ENCODE assay signal across 8 cellular contexts in the genomic region with DNA sequence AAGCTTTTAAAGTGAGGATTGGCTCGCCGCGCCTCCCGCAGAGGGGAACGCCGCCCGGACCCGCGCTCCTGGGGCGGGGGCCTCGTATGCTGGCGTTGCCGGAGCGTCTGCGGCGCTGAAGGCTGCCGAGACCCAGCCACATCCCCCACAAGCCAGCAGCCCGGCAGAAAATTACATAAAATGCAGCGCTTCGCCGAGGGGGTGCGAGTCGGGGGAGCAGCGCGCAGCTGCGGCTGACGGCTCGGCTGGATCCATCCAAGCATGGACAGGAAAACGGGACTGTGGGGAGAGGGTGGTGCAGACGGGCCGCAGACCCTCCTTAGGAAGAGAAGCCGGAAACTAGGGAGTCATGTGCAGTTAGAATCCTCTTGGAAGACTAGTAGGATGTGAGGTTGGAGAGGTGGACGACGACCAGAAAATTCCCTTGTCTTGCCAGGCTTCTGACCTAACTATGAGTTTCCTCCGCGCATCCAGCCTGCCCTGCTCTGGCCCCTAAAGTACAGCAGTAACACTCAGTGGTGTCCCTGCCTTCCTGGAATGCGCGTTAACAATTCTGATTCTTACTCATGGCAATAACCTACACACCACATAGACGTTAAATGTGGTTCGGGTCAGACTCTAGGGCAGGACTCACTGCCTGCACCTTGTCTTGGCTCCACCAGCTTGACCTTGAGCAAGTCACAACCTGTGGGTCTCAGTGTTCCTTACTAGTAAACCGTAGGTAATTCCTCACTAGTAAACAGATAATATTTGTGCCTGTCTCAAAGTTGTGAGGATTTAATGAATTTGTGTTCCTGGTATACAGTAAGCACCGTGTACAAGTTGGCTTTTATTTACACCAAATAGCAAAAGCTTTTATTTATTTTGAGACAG. TPM values are rescaled to one million over a fixed set of nuclear protein-coding genes. Genes with fewer than 3 reads are reported as not detected.
DNase-seq lines count a peak whose midpoint lies in the region; ATAC-seq and TF ChIP-seq lines count a peak whose summit lies in the region.

No MANE protein-coding gene starts in this region.

- WGBS in testis, 2 donors = 1 to 2% methylated on average over 29 to 42 of the region's 42 CpGs

- H3K9me3 Mint-ChIP-seq in nephron = no peaks in the 10 kb centered on the region

- TF ChIP-seq POLR2A in Peyer's patch (IDR thresholded peaks at IDR 0.05) (peak in 1 of 2 donors; percentile 13), testis (IDR thresholded peaks at IDR 0.05) (no peak)

- peaks cover 34% of the 10 kb centered on the region for H3K4me1 Mint-ChIP-seq in nephron

- H3K4me3 ChIP-seq in BE2C (ENCODE audit: low read depth, low read length) (peak overlapping the region; percentile 83), Peyer's patch (peak overlapping the region; percentile 77 to 96 (median 82)), fibroblast of the aortic adventitia (ENCODE audit: low read depth, low read length) (peak overlapping the region; percentile 78), testis (peak overlapping the region; percentile 85 to 94)

- H3K27ac Mint-ChIP-seq in nephron = peak overlapping the region; percentile 98 to 99 (median 99)

- H3K9me3 ChIP-seq in BE2C (no peaks in the 10 kb centered on the region), Peyer's patch (no peaks in the 10 kb centered on the region), testis (no peaks in the 10 kb centered on the region)

- TF ChIP-seq CTCF in BE2C (IDR thresholded peaks at IDR 0.05; ENCODE audit: low read depth, low read length) (no peak), Peyer's patch (IDR thresholded peaks at IDR 0.05) (no peak), fibroblast of the aortic adventitia (IDR thresholded peaks at IDR 0.05; ENCODE audit: insufficient read depth, low read length) (no peak), nephron (IDR thresholded peaks at IDR 0.05; ENCODE audit: unreplicated experiment in 3 of 3) (no peak), testis (IDR thresholded peaks at IDR 0.05) (no peak)

- H3K36me3 ChIP-seq in BE2C = peaks cover 18% of the 10 kb centered on the region
- H3K36me3 ChIP-seq in Peyer's patch = peaks cover 0 to 18% (median 0%) of the 10 kb centered on the region in 3 donors
- H3K36me3 ChIP-seq in testis (ENCODE audit: low read depth, missing control alignments) = no peaks in the 10 kb centered on the region

- H3K27me3 ChIP-seq in BE2C (no peaks in the 10 kb centered on the region), Peyer's patch (no peaks in the 10 kb centered on the region), testis (no peaks in the 10 kb centered on the region)

- H3K4me1 ChIP-seq in BE2C (peaks cover 3% of the 10 kb centered on the region; the same call in 1 of the 2 replicates), Peyer's patch (peaks cover 0 to 16% (median 6%) of the 10 kb centered on the region in 4 donors), testis (peaks cover 20% of the 10 kb centered on the region)

- intact Hi-C loops in testis (cut with DNase I; ENCODE audit: low total_unique reads) = no loop called here

- H3K4me3 Mint-ChIP-seq in nephron = peak overlapping the region; percentile 93 to 94 (median 94)

- peak; percentile 6 for ATAC-seq in GM19397 (IDR thresholded peaks at IDR 0.05; ENCODE audit: unreplicated experiment)

- H3K27ac ChIP-seq in Peyer's patch = peak overlapping the region; percentile 96 to 99 (median 97)
- peak overlapping the region; percentile 96 to 97 for H3K27ac ChIP-seq in testis

- no peaks in the 10 kb centered on the region for H3K27me3 Mint-ChIP-seq in nephron (ENCODE audit: low read depth)

- DNase-seq in BE2C (peak; percentile 59), HS-5 (ENCODE audit: low read depth) (peak; percentile 54), Peyer's patch (peak; percentile 48 to 65 (median 61)), activated gamma-delta T cell (lab: John Stamatoyannopoulos, UW) (peak; percentile 46), fibroblast of the aortic adventitia (ENCODE audit: low read depth) (peak; percentile 78), testis (peak; percentile 72)

- peaks cover 24% of the 10 kb centered on the region for H3K36me3 Mint-ChIP-seq in nephron (ENCODE audit: low read depth)

RNA-seq across cellular contexts. Expression of gene BRWD1, which starts 1.0 kb away (rescaled TPM):
- polyA plus RNA-seq in BE2C (2012; ENCODE audit: insufficient read depth, insufficient read length, low read depth) = 15.8 TPM
- total RNA-seq in Peyer's patch (10 to 100 TPM; 64.8 to 99.9 (median 86.9) TPM), fibroblast of the aortic adventitia (ENCODE audit: low replicate concordance) (54.0 and 80.5 TPM in 2 replicates), testis (100 to 1,000 TPM; 102 to 123 TPM)
- 32.8 TPM for polyA plus RNA-seq in testis (ENCODE audit: insufficient read depth, low read depth, low replicate concordance)

RNA-seq across cellular contexts. Expression of gene HMGN1, which starts 34.5 kb away (rescaled TPM):
- 281 TPM for polyA plus RNA-seq in BE2C (2012; ENCODE audit: insufficient read depth, insufficient read length, low read depth)
- total RNA-seq in Peyer's patch = 10 to 100 TPM; 74.2 to 97.7 (median 90.2) TPM
- total RNA-seq in fibroblast of the aortic adventitia (ENCODE audit: low replicate concordance) = 155 and 165 TPM in 2 replicates
- total RNA-seq in testis = 100 to 1,000 TPM; 162 to 177 TPM
- 203 TPM for polyA plus RNA-seq in testis (ENCODE audit: insufficient read depth, low read depth, low replicate concordance)

Comparison
In these comparisons a context has a peak if more than half of its experiments do, and no peak if none do; other contexts are left out.
1. Peak in every context shown above with its lines: DNase-seq, ATAC-seq, H3K4me3 ChIP-seq and H3K27ac ChIP-seq.